ENCODE assay signal across 13 cellular contexts in the genomic region with DNA sequence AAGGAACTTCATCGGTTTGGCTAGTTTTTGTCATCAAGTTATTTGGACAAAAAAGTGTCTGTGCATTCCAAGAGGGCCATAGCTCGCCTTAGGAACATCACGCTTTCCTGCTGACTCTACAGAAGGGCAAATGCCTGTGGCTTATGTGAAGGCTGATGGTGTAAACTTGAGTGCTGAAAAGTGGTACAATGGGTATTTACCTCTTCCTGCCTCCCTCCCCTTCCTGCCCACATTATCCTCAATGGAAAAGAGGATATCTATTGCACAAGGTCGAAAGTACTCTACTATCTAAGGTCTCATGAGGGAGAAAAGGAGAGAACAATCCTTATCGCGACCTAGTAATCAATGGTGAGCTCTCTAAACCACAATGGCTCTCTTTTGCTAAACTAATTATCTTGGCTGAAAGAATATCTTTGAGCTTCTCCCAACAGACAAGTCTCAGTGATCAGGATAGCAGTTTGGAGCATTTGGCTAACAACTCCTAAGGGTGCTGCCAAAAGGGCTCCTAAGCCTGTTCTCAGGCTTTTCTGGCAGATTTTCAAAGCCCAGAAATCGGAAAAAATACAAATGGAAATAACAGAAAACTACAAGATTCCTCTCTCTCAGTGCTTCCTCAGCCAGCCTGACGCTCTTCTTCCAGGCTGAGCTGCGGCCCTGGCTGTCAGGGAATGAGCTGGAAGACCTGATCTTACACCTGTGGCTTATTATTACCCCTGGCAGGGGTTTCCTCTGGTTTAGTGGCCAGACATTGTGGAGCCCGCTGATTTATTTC. TPM values are rescaled to one million over a fixed set of nuclear protein-coding genes. Genes with fewer than 3 reads are reported as not detected.
DNase-seq lines count a peak whose midpoint lies in the region; TF ChIP-seq lines count a peak whose summit lies in the region.
"Had no signal": no experiment of that assay in that cellular context is flagged by ENCODE, and none has a peak within 500 bp of the region (broad histone marks: within the 10 kb centered on the region; RNA-seq: fewer than 3 reads in every experiment).

No MANE protein-coding gene starts in this region.

- no peak overlapping the region for H2BK120ac ChIP-seq in mesendoderm (ENCODE audit: low read depth, low read length)

- H3K4me2 ChIP-seq in mesendoderm (ENCODE audit: low read length) = no peak overlapping the region

- H3K4me1 ChIP-seq in mesendoderm (ENCODE audit: control insufficient read depth, low read depth, low read length) = no peaks in the 10 kb centered on the region
- H3K4me1 ChIP-seq: left lung had no signal

- H3K9ac ChIP-seq in mesendoderm (ENCODE audit: low read length) = no peak overlapping the region

- H3K4me3 ChIP-seq in AG10803 (ENCODE audit: low read length) (no peak overlapping the region), mesendoderm (ENCODE audit: low read length) (no peak overlapping the region)
- H3K4me3 ChIP-seq: left lung had no signal

- peak overlapping the region; percentile 62 for H3K27ac Mint-ChIP-seq in endothelial cell (ENCODE audit: unreplicated experiment)
- H3K27ac Mint-ChIP-seq in Calu3 (ENCODE audit: unreplicated experiment) = no peak overlapping the region
- no peak overlapping the region for H3K27ac Mint-ChIP-seq in activated T-cell treated with anti-CD3 and anti-CD28 coated beads, Interleukin-2, amount 50 U/mL, for 24 hours
- H3K27ac Mint-ChIP-seq: activated naive CD4-positive, alpha-beta T cell treated with anti-CD3 and anti-CD28 coated beads, Interleukin-2, amount 50 U/mL, for 24 hours had no signal

- H4K8ac ChIP-seq in mesendoderm (ENCODE audit: low read depth, low read length) = no peak overlapping the region

- CTCF ChIA-PET in Calu3 (lab: Charles Lee) = interaction anchor here (1.3 kb wide), 1 partner anchor 10 kb away, joined by 3 read pairs; no protein-coding TSS in a partner anchor

- H3K27me3 Mint-ChIP-seq in endothelial cell (ENCODE audit: unreplicated experiment) = peaks cover 2% of the 10 kb centered on the region
- peaks cover 46% of the 10 kb centered on the region for H3K27me3 Mint-ChIP-seq in Calu3 (ENCODE audit: unreplicated experiment)
- H3K27me3 Mint-ChIP-seq in activated T-cell treated with anti-CD3 and anti-CD28 coated beads, Interleukin-2, amount 50 U/mL, for 24 hours = peaks cover 16% of the 10 kb centered on the region

- H3K23ac ChIP-seq in mesendoderm (ENCODE audit: low read length) = no peak overlapping the region

- H3K4me1 Mint-ChIP-seq in endothelial cell (ENCODE audit: unreplicated experiment) = peaks cover 13% of the 10 kb centered on the region
- H3K4me1 Mint-ChIP-seq in Calu3 (ENCODE audit: low read depth, unreplicated experiment) = no peaks in the 10 kb centered on the region
- no peaks in the 10 kb centered on the region for H3K4me1 Mint-ChIP-seq in activated T-cell treated with anti-CD3 and anti-CD28 coated beads, Interleukin-2, amount 50 U/mL, for 24 hours (ENCODE audit: low read depth)
- H3K4me1 Mint-ChIP-seq: activated naive CD4-positive, alpha-beta T cell treated with anti-CD3 and anti-CD28 coated beads, Interleukin-2, amount 50 U/mL, for 24 hours had no signal

- BruUV-seq in Calu3 (replicated peaks; lab: Mats Ljungman, UMichigan) = no TSS peak

- TF ChIP-seq CTCF in AG10803 (conservative IDR thresholded peaks at IDR 0.05; ENCODE audit: low read length) (no peak), endothelial cell (IDR thresholded peaks at IDR 0.05; ENCODE audit: unreplicated experiment) (no peak), Calu3 (IDR thresholded peaks at IDR 0.05; ENCODE audit: unreplicated experiment) (no peak)

- no peak overlapping the region for H3K4ac ChIP-seq in mesendoderm (ENCODE audit: low read depth, low read length)

- no peak overlapping the region for H3K4me3 Mint-ChIP-seq in endothelial cell (ENCODE audit: unreplicated experiment)
- H3K4me3 Mint-ChIP-seq in Calu3 (ENCODE audit: low read depth, unreplicated experiment) = no peak overlapping the region
- no peak overlapping the region for H3K4me3 Mint-ChIP-seq in activated T-cell treated with anti-CD3 and anti-CD28 coated beads, Interleukin-2, amount 50 U/mL, for 24 hours
- H3K4me3 Mint-ChIP-seq: activated naive CD4-positive, alpha-beta T cell treated with anti-CD3 and anti-CD28 coated beads, Interleukin-2, amount 50 U/mL, for 24 hours had no signal

- H4K5ac ChIP-seq in mesendoderm (ENCODE audit: low read length) = no peak overlapping the region

- H2BK15ac ChIP-seq in mesendoderm (replicated peaks; ENCODE audit: low read depth) = no peak overlapping the region

- H2AK5ac ChIP-seq in mesendoderm (ENCODE audit: low read length) = no peak overlapping the region

- intact Hi-C loops in Calu3 (cut with micrococcal nuclease; ENCODE audit: unreplicated experiment) = no loop called here

- H3K56ac ChIP-seq in mesendoderm (ENCODE audit: low read length) = no peak overlapping the region

- H3K36me3 Mint-ChIP-seq in endothelial cell (ENCODE audit: low read depth, unreplicated experiment) = peaks cover 3% of the 10 kb centered on the region
- H3K36me3 Mint-ChIP-seq in Calu3 (ENCODE audit: insufficient read depth, unreplicated experiment) = no peaks in the 10 kb centered on the region
- H3K36me3 Mint-ChIP-seq in activated T-cell treated with anti-CD3 and anti-CD28 coated beads, Interleukin-2, amount 50 U/mL, for 24 hours (ENCODE audit: low read depth) = no peaks in the 10 kb centered on the region
- H3K36me3 Mint-ChIP-seq: activated naive CD4-positive, alpha-beta T cell treated with anti-CD3 and anti-CD28 coated beads, Interleukin-2, amount 50 U/mL, for 24 hours had no signal

- H3K36me3 ChIP-seq in mesendoderm (ENCODE audit: control insufficient read depth, insufficient read depth, low read length) = no peaks in the 10 kb centered on the region
- H3K36me3 ChIP-seq: left lung had no signal

- DNase-seq in AG10803 (ENCODE audit: low read depth) (peak; percentile 96), M059J (ENCODE audit: low read depth) (peak; percentile 96), endothelial cell (ENCODE audit: low spot score) (no peak), mesendoderm (peak; percentile 68), NCI-H526 (lab: John Stamatoyannopoulos, UW) (no peak), Calu3 (no peak)
- DNase-seq in activated T-cell treated with anti-CD3 and anti-CD28 coated beads, Interleukin-2, amount 50 U/mL, for 24 hours = no peak
- no peak for DNase-seq in activated CD8-positive, alpha-beta memory T cell treated with anti-CD3 and anti-CD28 coated beads for 24 hours
- DNase-seq: dermis blood vessel endothelial cell, glutamatergic neuron, left lung, T1000 had no signal

- H3K79me2 ChIP-seq in mesendoderm (ENCODE audit: control insufficient read depth, insufficient read depth, low read length) = no peaks in the 10 kb centered on the region

- no CpG with 5 or more reads among the region's 10 CpGs for WGBS in mesendoderm (ENCODE audit: extremely low coverage, insufficient coverage, low lambda C conversion rate)

- no peaks in the 10 kb centered on the region for H3K79me1 ChIP-seq in mesendoderm (ENCODE audit: low read length)

- H2BK5ac ChIP-seq in mesendoderm (ENCODE audit: low read length) = peak overlapping the region; percentile 25

- no peaks in the 10 kb centered on the region for H3K27me3 ChIP-seq in mesendoderm (ENCODE audit: insufficient read depth, low read length, poor library complexity)
- H3K27me3 ChIP-seq: left lung had no signal

- no peak overlapping the region for H3K18ac ChIP-seq in mesendoderm (ENCODE audit: low read length)

- H3K27ac ChIP-seq in mesendoderm (ENCODE audit: low read depth, low read length) = no peak overlapping the region
- H3K27ac ChIP-seq: left lung had no signal

- H3K9me3 Mint-ChIP-seq in endothelial cell (ENCODE audit: unreplicated experiment) = no peaks in the 10 kb centered on the region
- H3K9me3 Mint-ChIP-seq in Calu3 (ENCODE audit: low read depth, unreplicated experiment) = no peaks in the 10 kb centered on the region
- H3K9me3 Mint-ChIP-seq in activated T-cell treated with anti-CD3 and anti-CD28 coated beads, Interleukin-2, amount 50 U/mL, for 24 hours = no peaks in the 10 kb centered on the region
- H3K9me3 Mint-ChIP-seq: activated naive CD4-positive, alpha-beta T cell treated with anti-CD3 and anti-CD28 coated beads, Interleukin-2, amount 50 U/mL, for 24 hours had no signal

RNA-seq across cellular contexts. Expression of a gene that starts 42.6 kb away (rescaled TPM):
- total RNA-seq in M059J (2014; rRNA removed; shearing (Covaris generic)) = 31.3 and 40.5 TPM in 2 replicates
- 32.4 TPM for total RNA-seq in endothelial cell (ENCODE audit: unreplicated experiment)
- 14.2 TPM for polyA plus RNA-seq in mesendoderm (2013, experiment 1 of 2)
- 14.1 TPM for polyA plus RNA-seq in mesendoderm (2013, experiment 2 of 2)
- total RNA-seq in Calu3 (2022) = 7.6 and 7.7 TPM in 2 replicates

RNA-seq across cellular contexts. Expression of a gene that starts 54.5 kb away (rescaled TPM):
- 0.27 TPM in 1 of 2 replicates, not detected in the other for total RNA-seq in M059J (2014; rRNA removed; shearing (Covaris generic))
- total RNA-seq in endothelial cell (ENCODE audit: unreplicated experiment) (not detected), Calu3 (2022) (not detected in 2 replicates)
- polyA plus RNA-seq in mesendoderm (2013, experiment 1 of 2) = not detected
- 0.01 TPM for polyA plus RNA-seq in mesendoderm (2013, experiment 2 of 2)
- total RNA-seq: dermis blood vessel endothelial cell, left lung had no signal

Comparison
In these comparisons a context has a peak if more than half of its experiments do, and no peak if none do; other contexts are left out.
1. DNase-seq: peak in AG10803 (single experiment), M059J (single experiment) and mesendoderm (single experiment); none in endothelial cell (single experiment), NCI-H526 (0 of 2), Calu3 (single experiment), activated T-cell treated with anti-CD3 and anti-CD28 coated beads, Interleukin-2, amount 50 U/mL, for 24 hours (single experiment) and activated CD8-positive, alpha-beta memory T cell treated with anti-CD3 and anti-CD28 coated beads for 24 hours (single experiment).